Comparison of ENCODE assay signal across 2 cellular contexts in genomic region chr16:28939825-28940224, GRCh38.
TF ChIP-seq lines count a peak whose summit lies in the region.

No MANE protein-coding gene starts in this region.

TF ChIP-seq in HEK293, 187 proteins besides CTCF, POLR2A, EP300 and RAD21:
- peak; percentile 94 for TF ChIP-seq ZNF664 (tag by site-specific recombination; IDR thresholded peaks at IDR 0.05)
TF ChIP-seq in HEK293: peak in this region for 1; not testable (repeated sequence) for 186.

TF ChIP-seq in K562, 482 proteins besides CTCF, POLR2A, EP300 and RAD21:
- TF ChIP-seq BCOR (IDR thresholded peaks at IDR 0.05) = 0 out of 2 replicates have a peak, but pooled peaks have one; percentile 45
